18 cellular contexts compared by ENCODE assay signal in the genomic region with DNA sequence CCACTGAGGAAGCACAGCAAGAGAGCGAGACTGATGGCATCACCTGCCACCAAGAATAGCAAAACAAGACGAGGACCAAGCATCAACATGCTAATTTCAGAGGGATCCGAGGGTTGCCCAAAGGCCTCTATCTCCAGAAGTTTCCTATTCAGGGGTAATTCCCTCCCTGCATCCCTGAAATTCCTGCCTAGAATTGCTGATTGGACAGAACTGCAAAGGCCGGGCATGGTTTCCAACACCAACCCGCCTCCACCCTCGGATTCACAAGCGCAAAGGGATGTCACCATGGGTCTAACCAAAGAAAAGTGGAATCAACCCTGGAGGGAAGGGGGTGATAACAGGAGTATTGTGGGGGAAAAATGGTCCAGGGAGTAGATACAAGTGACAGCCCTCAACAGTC.
"Had no signal": no experiment of that assay in that cellular context is flagged by ENCODE, and none has a peak within 500 bp of the region (broad histone marks: within the 10 kb centered on the region; RNA-seq: fewer than 3 reads in every experiment).

No MANE protein-coding gene starts in this region.

- H3K4me3 Mint-ChIP-seq: activated naive CD4-positive, alpha-beta T cell treated with anti-CD3 and anti-CD28 coated beads, Interleukin-2, amount 50 U/mL, for 24 hours; activated T-cell treated with anti-CD3 and anti-CD28 coated beads, Interleukin-2, amount 50 U/mL, for 72 hours; naive thymus-derived CD8-positive, alpha-beta T cell; stimulated activated naive CD8-positive, alpha-beta T cell treated with anti-CD3 and anti-CD28 coated beads, Interleukin-15, Interleukin-2, amounts not matched to agents 100 ng/mL and 50 ng/mL, for 24 hours had no signal

- H3K27me3 ChIP-seq: ascending aorta, gastrocnemius medialis, heart left ventricle, neutrophil, tibial nerve, vagina had no signal

- H3K4me3 ChIP-seq: ascending aorta, coronary artery, gastrocnemius medialis, heart left ventricle, tibial nerve, vagina had no signal

- H3K4me1 ChIP-seq: ascending aorta, parathyroid adenoma had no signal

- H3K36me3 ChIP-seq: ascending aorta, gastrocnemius medialis, heart left ventricle, neutrophil, tibial nerve, vagina had no signal

- H3K79me2 ChIP-seq: parathyroid adenoma had no signal

- H3K36me3 Mint-ChIP-seq: activated naive CD4-positive, alpha-beta T cell treated with anti-CD3 and anti-CD28 coated beads, Interleukin-2, amount 50 U/mL, for 24 hours; naive thymus-derived CD8-positive, alpha-beta T cell had no signal

- H3K27me3 Mint-ChIP-seq: activated naive CD4-positive, alpha-beta T cell treated with anti-CD3 and anti-CD28 coated beads, Interleukin-2, amount 50 U/mL, for 24 hours; naive thymus-derived CD8-positive, alpha-beta T cell; stimulated activated naive CD8-positive, alpha-beta T cell treated with anti-CD3 and anti-CD28 coated beads, Interleukin-15, Interleukin-2, amounts not matched to agents 100 ng/mL and 50 ng/mL, for 24 hours had no signal

- H3K9me3 ChIP-seq: ascending aorta, gastrocnemius medialis, heart left ventricle, neutrophil, tibial nerve, vagina had no signal

- H3K27ac Mint-ChIP-seq: activated naive CD4-positive, alpha-beta T cell treated with anti-CD3 and anti-CD28 coated beads, Interleukin-2, amount 50 U/mL, for 24 hours; activated T-cell treated with anti-CD3 and anti-CD28 coated beads, Interleukin-2, amount 50 U/mL, for 72 hours; stimulated activated naive CD8-positive, alpha-beta T cell treated with anti-CD3 and anti-CD28 coated beads, Interleukin-15, Interleukin-2, amounts not matched to agents 100 ng/mL and 50 ng/mL, for 24 hours had no signal

- DNase-seq: activated CD4-positive, alpha-beta T cell treated with anti-CD3 and anti-CD28 coated beads, Interleukin-2, amount 50 U/mL, for 1 hour; activated gamma-delta T cell; activated T-cell treated with anti-CD3 and anti-CD28 coated beads, Interleukin-2, amount 50 U/mL, for 72 hours; gastrocnemius medialis; naive thymus-derived CD8-positive, alpha-beta T cell; T-helper 1 cell; T1000 had no signal

- ATAC-seq: activated CD4-positive, CD25-positive, alpha-beta regulatory T cell treated with anti-CD3 and anti-CD28 coated beads, Interleukin-2, amount 50 U/mL, for 24 hours; activated T-cell treated with anti-CD3 and anti-CD28 coated beads, Interleukin-2, amount 50 U/mL, for 72 hours; esophagus mucosa; gastrocnemius medialis; naive thymus-derived CD8-positive, alpha-beta T cell had no signal

- H3K27ac ChIP-seq: ascending aorta, coronary artery, gastrocnemius medialis, heart left ventricle, neutrophil, parathyroid adenoma, tibial nerve, vagina had no signal

- H3K9me3 Mint-ChIP-seq: activated naive CD4-positive, alpha-beta T cell treated with anti-CD3 and anti-CD28 coated beads, Interleukin-2, amount 50 U/mL, for 24 hours; activated T-cell treated with anti-CD3 and anti-CD28 coated beads, Interleukin-2, amount 50 U/mL, for 72 hours; naive thymus-derived CD8-positive, alpha-beta T cell; stimulated activated naive CD8-positive, alpha-beta T cell treated with anti-CD3 and anti-CD28 coated beads, Interleukin-15, Interleukin-2, amounts not matched to agents 100 ng/mL and 50 ng/mL, for 24 hours had no signal

- H3K9ac ChIP-seq: parathyroid adenoma had no signal
